Comparison of ENCODE assay signal across 9 cellular contexts in genomic region chr9:35518981-35519679, GRCh38. TPM values are rescaled to one million over a fixed set of nuclear protein-coding genes. Genes with fewer than 3 reads are reported as not detected.
DNase-seq lines count a peak whose midpoint lies in the region; ATAC-seq, FAIRE-seq and TF ChIP-seq lines count a peak whose summit lies in the region.
"Had no signal": no experiment of that assay in that cellular context is flagged by ENCODE, and none has a peak within 500 bp of the region (broad histone marks: within the 10 kb centered on the region; RNA-seq: fewer than 3 reads in every experiment).

No MANE protein-coding gene starts in this region.

- no peak for ATAC-seq in natural killer cell

- H3K4me3 ChIP-seq in cardiac muscle cell (no peak overlapping the region), prostate gland (no peak overlapping the region)

- H3K9me3 ChIP-seq in cardiac muscle cell (ENCODE audit: low read depth) (no peaks in the 10 kb centered on the region), prostate gland (no peaks in the 10 kb centered on the region)

- H3K4me3 Mint-ChIP-seq in natural killer cell: no peak overlapping the region

- no peaks in the 10 kb centered on the region for H3K36me3 Mint-ChIP-seq in natural killer cell

- no peak for TF ChIP-seq CTCF in cardiac muscle cell (IDR thresholded peaks at IDR 0.05; ENCODE audit: low read depth, low read length)
- TF ChIP-seq CTCF in prostate gland (IDR thresholded peaks at IDR 0.05): no peak
- TF ChIP-seq CTCF in natural killer cell (IDR thresholded peaks at IDR 0.05): no peak

- no peak for FAIRE-seq in frontal cortex (lab: Jason Lieb, UNC)

- no peaks in the 10 kb centered on the region for H3K4me1 Mint-ChIP-seq in natural killer cell

- H3K27ac Mint-ChIP-seq in natural killer cell: no peak overlapping the region

- no peaks in the 10 kb centered on the region for H3K36me3 ChIP-seq in cardiac muscle cell
- no peaks in the 10 kb centered on the region for H3K36me3 ChIP-seq in prostate gland

- no peaks in the 10 kb centered on the region for H3K27me3 Mint-ChIP-seq in natural killer cell (ENCODE audit: low read depth in 2 of 2)

- no peaks in the 10 kb centered on the region for H3K9me3 Mint-ChIP-seq in natural killer cell

- H3K27me3 ChIP-seq in cardiac muscle cell (no peaks in the 10 kb centered on the region), prostate gland (replicated peaks; ENCODE audit: insufficient read depth) (no peaks in the 10 kb centered on the region)

- intact Hi-C loops in prostate gland (cut with DNase I): no loop called here
- intact Hi-C loops in natural killer cell (cut with micrococcal nuclease): no loop called here

- H3K4me1 ChIP-seq in cardiac muscle cell (ENCODE audit: low read depth) (peaks cover 56% of the 10 kb centered on the region), prostate gland (replicated peaks) (peaks cover 5% of the 10 kb centered on the region)

- H3K27ac ChIP-seq in cardiac muscle cell: peak overlapping the region; percentile 93
- peak overlapping the region; percentile 69 to 76 for H3K27ac ChIP-seq in prostate gland

- 38% methylated on average over 5 of the region's 5 CpGs for WGBS in prostate gland

- DNase-seq in Daoy (ENCODE audit: low read depth) (peak; percentile 75), amniotic epithelial cell (ENCODE audit: low read depth) (peak; percentile 40), cardiac muscle cell (ENCODE audit: low read depth in 1 of 2, low spot score in 1 of 2) (peak in 1 of 2 donors; percentile 65), prostate gland (ENCODE audit: low spot score) (no peak), frontal cortex (ENCODE audit: low spot score in 2 of 2) (no peak), GM19240 (ENCODE audit: insufficient read length, low spot score) (no peak), germinal center (ENCODE audit: low spot score) (no peak), natural killer cell (no peak)
- DNase-seq: central memory CD4-positive, alpha-beta T cell had no signal

- no peak for TF ChIP-seq POLR2A in prostate gland (IDR thresholded peaks at IDR 0.05)

RNA-seq across cellular contexts. Expression of gene RUSC2, which starts 29.2 kb away (rescaled TPM):
- 18.2 and 20.7 TPM in 2 replicates for total RNA-seq in Daoy (2014; rRNA removed; shearing (Covaris generic))
- total RNA-seq in cardiac muscle cell (18.7 and 25.3 TPM in 2 replicates), prostate gland (10 to 100 TPM; 13.6 to 33.1 TPM), frontal cortex (50.5 TPM), natural killer cell (1 to 10 TPM; 2.0 to 7.9 (median 2.5) TPM)
- polyA plus RNA-seq in cardiac muscle cell: 13.8 and 18.7 TPM in 2 replicates

Comparison
In these comparisons a context has a peak if more than half of its experiments do, and no peak if none do; other contexts are left out.
1. DNase-seq: peak in Daoy (single experiment) and amniotic epithelial cell (single experiment); none in prostate gland (single experiment), frontal cortex (0 of 2), GM19240 (single experiment), germinal center (single experiment) and natural killer cell (single experiment).